14 cellular contexts compared by ENCODE assay signal in genomic region chr10:60388709-60389241, GRCh38. TPM values are rescaled to one million over a fixed set of nuclear protein-coding genes. Genes with fewer than 3 reads are reported as not detected.
DNase-seq lines count a peak whose midpoint lies in the region; ATAC-seq, FAIRE-seq and TF ChIP-seq lines count a peak whose summit lies in the region.
"Had no signal": no experiment of that assay in that cellular context is flagged by ENCODE, and none has a peak within 500 bp of the region (broad histone marks: within the 10 kb centered on the region; RNA-seq: fewer than 3 reads in every experiment).

No MANE protein-coding gene starts in this region.

- no peaks in the 10 kb centered on the region for H3K79me2 ChIP-seq in K562 (ENCODE audit: control insufficient read depth, insufficient read depth, low read length)

- H3K9ac ChIP-seq in K562 (ENCODE audit: insufficient read depth in 1 of 2, low read depth in 2 of 2, low read length in 2 of 2): no peak overlapping the region

- ATAC-seq in K562: no peak
- ATAC-seq in mucosa of descending colon: peak; percentile 56
- no peak for ATAC-seq in lower lobe of right lung
- no peak for ATAC-seq in GM18868 (IDR thresholded peaks at IDR 0.05; ENCODE audit: unreplicated experiment)
- ATAC-seq: gastroesophageal sphincter, right cardiac atrium had no signal

- H3K27me3 ChIP-seq in K562 (ENCODE audit: control insufficient read depth in 2 of 2, insufficient read depth in 2 of 2, low read length in 2 of 2) (peaks cover 0 to 7% of the 10 kb centered on the region in 2 experiments; a peak in 3 of 5 replicates), lower lobe of right lung (ENCODE audit: low read depth) (no peaks in the 10 kb centered on the region)
- H3K27me3 ChIP-seq: gastroesophageal sphincter, vagina had no signal

- 9% methylated on average over 7 of the region's 7 CpGs for WGBS in K562 (ENCODE audit: insufficient coverage, low coverage, missing lambda C conversion rate)

- H3K4me1 ChIP-seq in K562 (replicated peaks in 1 of 2; ENCODE audit: control insufficient read depth in 2 of 2, insufficient read depth in 2 of 2, low read length in 2 of 2): no peaks in the 10 kb centered on the region
- H3K4me1 ChIP-seq in mucosa of descending colon (ENCODE audit: low read depth): peaks cover 8% of the 10 kb centered on the region
- H3K4me1 ChIP-seq in lower lobe of right lung: peaks cover 17% of the 10 kb centered on the region

- no peak for TF ChIP-seq RAD21 in K562 (CRISPR knock-in tag; conservative IDR thresholded peaks at IDR 0.05 in 1 of 2, IDR thresholded peaks at IDR 0.05 in 1 of 2)

- no peaks in the 10 kb centered on the region for H3K36me3 ChIP-seq in K562 (ENCODE audit: control insufficient read depth, insufficient read depth, low read length)
- no peaks in the 10 kb centered on the region for H3K36me3 ChIP-seq in mucosa of descending colon (ENCODE audit: low read depth)
- no peaks in the 10 kb centered on the region for H3K36me3 ChIP-seq in lower lobe of right lung
- H3K36me3 ChIP-seq: gastroesophageal sphincter, vagina had no signal

- no peak overlapping the region for H2AFZ ChIP-seq in K562 (ENCODE audit: low read depth, low read length)

- POLR2A ChIA-PET in K562 (lab: Yijun Ruan, JAX): interaction anchor here (1.1 kb wide), 1 partner anchor 12 kb away, joined by 3 read pairs; no protein-coding TSS in a partner anchor

- no peak overlapping the region for H3K4me3 ChIP-seq in K562
- no peak overlapping the region for H3K4me3 ChIP-seq in mucosa of descending colon
- H3K4me3 ChIP-seq in lower lobe of right lung: no peak overlapping the region
- H3K4me3 ChIP-seq: gastroesophageal sphincter, vagina had no signal

- no peak for TF ChIP-seq POLR2A in K562 (conservative IDR thresholded peaks at IDR 0.05)

- no peak overlapping the region for H3K27ac ChIP-seq in K562 (ENCODE audit: extremely low read depth, low read depth, low read length)
- no peak overlapping the region for H3K27ac ChIP-seq in lower lobe of right lung
- H3K27ac ChIP-seq: vagina had no signal

- BruUV-seq in K562 (replicated peaks; lab: Mats Ljungman, UMichigan): no TSS peak

- CTCF ChIA-PET in K562 (lab: Yijun Ruan, JAX; ENCODE audit: low intra/inter-chr PET ratio): no interaction called here

- peak; percentile 9 for DNase-seq in stimulated activated CD4-positive, alpha-beta T cell treated with anti-CD3 and anti-CD28 coated beads, Interleukin-1b, Interleukin-23, amount 100 ng/mL, for 48 hours
- no peak for DNase-seq in stimulated activated CD4-positive, alpha-beta T cell treated with anti-CD3 and anti-CD28 coated beads, Interleukin-4, amount 100 ng/mL, for 24 hours
- DNase-seq in K562 (ENCODE audit: extremely low read depth in 1 of 4, low spot score in 3 of 4) (no peak), mucosa of descending colon (peak in 1 of 3 donors; percentile 40), 8988T (no peak), lower lobe of right lung (no peak), GM19240 (ENCODE audit: insufficient read length, low spot score) (no peak)
- DNase-seq: activated CD4-positive, alpha-beta T cell treated with anti-CD3 and anti-CD28 coated beads, Interleukin-2, amount 50 U/mL, for 48 hours; activated naive CD8-positive, alpha-beta T cell treated with anti-CD3 and anti-CD28 coated beads for 36 hours; Right ventricle myocardium superior had no signal

- H3K4me2 ChIP-seq in K562 (ENCODE audit: insufficient read depth, low read length): no peak overlapping the region

- FAIRE-seq in K562 (lab: Jason Lieb, UNC): peak; percentile 46

- in situ Hi-C loops in K562 (cut with MboI): no loop called here

- TF ChIP-seq CTCF in K562 (IDR thresholded peaks at IDR 0.05 in 2 of 3, conservative IDR thresholded peaks at IDR 0.05 in 1 of 3; ENCODE audit: insufficient read depth in 2 of 3, low read depth in 1 of 3, low read length in 3 of 3) (no peak), mucosa of descending colon (IDR thresholded peaks at IDR 0.05) (no peak), lower lobe of right lung (IDR thresholded peaks at IDR 0.05) (no peak)

- H4K20me1 ChIP-seq in K562 (replicated peaks; ENCODE audit: control insufficient read depth, insufficient read depth, low read length): no peaks in the 10 kb centered on the region

- H3K9me1 ChIP-seq in K562 (ENCODE audit: control insufficient read depth, insufficient read depth, low read length): no peaks in the 10 kb centered on the region

- intact Hi-C loops in K562 (cut with micrococcal nuclease): no loop called here
- intact Hi-C loops in mucosa of descending colon (cut with DNase I, micrococcal nuclease): no loop called here
- intact Hi-C loops in lower lobe of right lung (cut with DNase I): no loop called here

- no peak for TF ChIP-seq EP300 in K562 (IDR thresholded peaks at IDR 0.05; ENCODE audit: low read length)

- no peaks in the 10 kb centered on the region for H3K9me3 ChIP-seq in K562 (replicated peaks; ENCODE audit: control insufficient read depth, insufficient read depth, low read depth, low read length)
- H3K9me3 ChIP-seq in mucosa of descending colon: no peaks in the 10 kb centered on the region
- no peaks in the 10 kb centered on the region for H3K9me3 ChIP-seq in lower lobe of right lung
- H3K9me3 ChIP-seq: gastroesophageal sphincter, vagina had no signal

TF ChIP-seq in K562, 482 proteins besides CTCF, POLR2A, EP300 and RAD21 (continues in another document):
- TF ChIP-seq HBP1 (CRISPR knock-in tag; IDR thresholded peaks at IDR 0.05) (no peak), ZNF311 (CRISPR knock-in tag; IDR thresholded peaks at IDR 0.05) (no peak), HNRNPLL (IDR thresholded peaks at IDR 0.05; ENCODE audit: low read depth, low read length, poor library complexity, severe bottlenecking) (no peak), FOXO4 (CRISPR knock-in tag; IDR thresholded peaks at IDR 0.05) (no peak), ZNF134 (CRISPR knock-in tag; conservative IDR thresholded peaks at IDR 0.05) (no peak), SAFB (IDR thresholded peaks at IDR 0.05; ENCODE audit: borderline replicate concordance, low read depth, low read length) (no peak), ZNF695 (CRISPR knock-in tag; IDR thresholded peaks at IDR 0.05) (no peak)
- TF ChIP-seq, protein P1, sequence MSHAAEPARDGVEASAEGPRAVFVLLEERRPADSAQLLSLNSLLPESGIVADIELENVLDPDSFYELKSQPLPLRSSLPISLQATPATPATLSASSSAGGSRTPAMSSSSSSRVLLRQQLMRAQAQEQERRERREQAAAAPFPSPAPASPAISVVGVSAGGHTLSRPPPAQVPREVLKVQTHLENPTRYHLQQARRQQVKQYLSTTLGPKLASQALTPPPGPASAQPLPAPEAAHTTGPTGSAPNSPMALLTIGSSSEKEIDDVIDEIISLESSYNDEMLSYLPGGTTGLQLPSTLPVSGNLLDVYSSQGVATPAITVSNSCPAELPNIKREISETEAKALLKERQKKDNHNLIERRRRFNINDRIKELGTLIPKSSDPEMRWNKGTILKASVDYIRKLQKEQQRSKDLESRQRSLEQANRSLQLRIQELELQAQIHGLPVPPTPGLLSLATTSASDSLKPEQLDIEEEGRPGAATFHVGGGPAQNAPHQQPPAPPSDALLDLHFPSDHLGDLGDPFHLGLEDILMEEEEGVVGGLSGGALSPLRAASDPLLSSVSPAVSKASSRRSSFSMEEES (CRISPR knock-in tag; IDR thresholded peaks at IDR 0.05): no peak

RNA-seq across cellular contexts. Expression of gene ANK3, which starts 0.9 kb away (rescaled TPM):
- total RNA-seq in K562 (2011; cell fraction: chromatin; rRNA removed; ENCODE audit: low replicate concordance): 130 and 187 TPM in 2 replicates
- total RNA-seq in K562 (2011; cell fraction: nucleolus; rRNA removed): 41.4 and 51.2 TPM in 2 replicates
- 79.8 and 105 TPM in 2 replicates for total RNA-seq in K562 (2011; cell fraction: nucleoplasm; rRNA removed)
- total RNA-seq in K562 (2014; rRNA removed): 11.9 and 16.0 TPM in 2 replicates
- total RNA-seq in K562 (2014; rRNA removed; fragmentation: Illumina TruSeq; extraction: Trizol): 25.2 and 32.8 TPM in 2 replicates
- total RNA-seq in K562 (2015; rRNA removed; fragmentation: Illumina TruSeq; extraction: Trizol): 24.9 and 28.4 TPM in 2 replicates
- 25.0 and 32.3 TPM in 2 replicates for total RNA-seq in K562 (2021)
- 3.2 and 17.9 TPM in 2 replicates for polyA plus RNA-seq in K562 (2011; rRNA removed)
- 1.3 and 6.8 TPM in 2 replicates for polyA plus RNA-seq in K562 (2011; cell fraction: cytosol; rRNA removed)
- 3.0 and 17.5 TPM in 2 replicates for polyA plus RNA-seq in K562 (2011; cell fraction: nucleus; rRNA removed)
- 18.0 and 29.8 TPM in 2 replicates for polyA plus RNA-seq in K562 (2012)
- 23.9 and 24.4 TPM in 2 replicates for polyA plus RNA-seq in K562 (2014; fragmentation: Illumina TruSeq; extraction: Trizol)
- 10 to 100 TPM in 1 of 2 experiments, 1 to 10 TPM in 1; 10.0 to 10.5 TPM for polyA plus RNA-seq in K562 (2014; fragmentation: Nextera tagmentation; extraction: Ambion mirVana)
- polyA plus RNA-seq in K562 (2014; rRNA removed): 15.0 and 17.0 TPM in 2 replicates
- 11.4 and 62.0 TPM in 2 replicates for polyA minus RNA-seq in K562 (2011; rRNA and poly(A)+ RNA removed)
- 3.7 and 14.5 TPM in 2 replicates for polyA minus RNA-seq in K562 (2011; cell fraction: cytosol; rRNA and poly(A)+ RNA removed)
- polyA minus RNA-seq in K562 (2011; cell fraction: nucleus; rRNA and poly(A)+ RNA removed): 15.2 and 44.4 TPM in 2 replicates
- 100 to 1,000 TPM in 1 of 3 donors, 10 to 100 TPM in 2; 67.7 to 145 (median 74.0) TPM for total RNA-seq in mucosa of descending colon
- total RNA-seq in lower lobe of right lung: 75.9 TPM
